ENCODE assay signal across 25 cellular contexts in the genomic region with DNA sequence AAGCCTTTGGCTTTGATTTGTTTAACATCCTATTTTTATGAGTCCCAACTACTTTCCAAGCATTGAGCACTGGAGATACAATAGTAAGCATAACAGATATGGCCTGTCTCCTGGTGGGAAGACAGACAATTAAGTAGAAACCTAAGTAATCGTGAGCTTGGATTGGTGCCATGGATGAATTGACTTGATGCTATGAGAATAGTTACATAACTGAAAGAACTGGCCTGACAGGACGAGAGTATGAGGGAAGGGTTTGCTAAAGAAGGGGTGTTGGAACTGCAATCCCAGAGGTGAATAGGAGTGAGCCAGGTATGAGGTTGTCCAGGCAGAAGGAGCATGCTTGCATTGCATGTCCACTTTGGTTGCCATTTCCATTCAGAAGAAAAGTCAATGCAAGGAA. TPM values are rescaled to one million over a fixed set of nuclear protein-coding genes. Genes with fewer than 3 reads are reported as not detected.
A peak's percentile ranks its signal among the peaks of the same experiment; 100 is the strongest.
DNase-seq lines count a peak whose midpoint lies in the region; ATAC-seq and TF ChIP-seq lines count a peak whose summit lies in the region.
"Had no signal": no experiment of that assay in that cellular context is flagged by ENCODE, and none has a peak within 500 bp of the region (broad histone marks: within the 10 kb centered on the region; RNA-seq: fewer than 3 reads in every experiment).

No MANE protein-coding gene starts in this region.

- H3K36me3 Mint-ChIP-seq in GM23338 (ENCODE audit: low read depth) (peaks cover 42% of the 10 kb centered on the region), memory B cell (peaks cover 15% of the 10 kb centered on the region)

- no TSS peak for BruUV-seq in A673 (replicated peaks; lab: Mats Ljungman, UMichigan)

- H3K36me3 ChIP-seq in A673 (ENCODE audit: insufficient read depth, low read length, poor library complexity, severe bottlenecking) = peaks cover 24% of the 10 kb centered on the region
- peaks cover 3% of the 10 kb centered on the region; the same call in 1 of the 2 replicates for H3K36me3 ChIP-seq in GM23338 (ENCODE audit: insufficient read depth)

- no peaks in the 10 kb centered on the region; the same call in 1 of the 2 replicates for H4K20me1 ChIP-seq in GM23338 (replicated peaks; ENCODE audit: insufficient read depth)

- H3K4me1 ChIP-seq in A673 (ENCODE audit: insufficient read depth, low read length, poor library complexity, severe bottlenecking) (peaks cover 54% of the 10 kb centered on the region), GM23338 (ENCODE audit: insufficient read depth) (peaks cover 17% of the 10 kb centered on the region)

- H3K9me3 ChIP-seq in A673 (ENCODE audit: low read depth, low read length, poor library complexity, severe bottlenecking) = no peaks in the 10 kb centered on the region

- POLR2A ChIA-PET in A673 (lab: Charles Lee; ENCODE audit: low non-redundant PET) = no interaction called here

- H3K9me2 ChIP-seq in GM23338 (ENCODE audit: insufficient read depth) = no peaks in the 10 kb centered on the region

- H2AFZ ChIP-seq in GM23338 = no peak overlapping the region

- CTCF ChIA-PET in A673 (lab: Charles Lee) = no interaction called here

- H3K4me3 ChIP-seq in A673 (ENCODE audit: low read depth, low read length, poor library complexity, severe bottlenecking) (no peak overlapping the region), GM23338 (no peak overlapping the region)

- H3K27ac ChIP-seq in A673 (ENCODE audit: low read depth, low read length, poor library complexity, severe bottlenecking) (no peak overlapping the region), GM23338 (ENCODE audit: low read depth) (no peak overlapping the region), VCaP (peak overlapping the region; percentile 27)
- H3K27ac ChIP-seq: HL-60 had no signal

- no peaks in the 10 kb centered on the region for H3K79me2 ChIP-seq in GM23338 (replicated peaks; ENCODE audit: insufficient read depth)

- no peak overlapping the region for H3K4me3 Mint-ChIP-seq in GM23338
- no peak overlapping the region for H3K4me3 Mint-ChIP-seq in memory B cell

- peak overlapping the region; percentile 25 for H3K27ac Mint-ChIP-seq in GM23338
- H3K27ac Mint-ChIP-seq in memory B cell = peak overlapping the region; percentile 60

- intact Hi-C loops in A673 (cut with micrococcal nuclease; ENCODE audit: unreplicated experiment) = loop anchor here (10.0 kb wide), 1 partner anchor 621 kb away; no protein-coding TSS in a partner anchor

- H3K4me1 Mint-ChIP-seq in GM23338 (peaks cover 24% of the 10 kb centered on the region), memory B cell (peaks cover 34% of the 10 kb centered on the region)

- H3K27me3 ChIP-seq in A673 (replicated peaks; ENCODE audit: insufficient read depth, low read depth, low read length, poor library complexity) (no peaks in the 10 kb centered on the region), GM23338 (ENCODE audit: insufficient read depth) (no peaks in the 10 kb centered on the region)

- no peaks in the 10 kb centered on the region for H3K9me3 Mint-ChIP-seq in GM23338
- H3K9me3 Mint-ChIP-seq in memory B cell = no peaks in the 10 kb centered on the region

- DNase-seq in A673 (ENCODE audit: low spot score) (peak; percentile 58), GM23338 (ENCODE audit: low spot score) (no peak), memory B cell (ENCODE audit: low spot score in 2 of 2) (no peak), DMS53 (lab: John Stamatoyannopoulos, UW) (no peak), NCI-H446 treated with DMSO at 0.1 percent for 48 hours (lab: John Stamatoyannopoulos, UW) (no peak), MV-4-11 (lab: John Stamatoyannopoulos, UW) (no peak), COLO668 (lab: John Stamatoyannopoulos, UW; ENCODE audit: unreplicated experiment) (no peak)
- DNase-seq: COR-L47; DMS 273 treated with DMSO at 0.1 percent for 48 hours; DND-41; GOT3; HCEC 1CT; KBM-7; NCI-H1105; NCI-H146; NCI-H2029; NCI-H2171; NCI-H345; NK-92 treated with Interleukin-12 subunit alpha and Interleukin-12 subunit beta, amount 100 ng/mL, for 24 hours; SIG-M5 had no signal

- ATAC-seq in GM23338 (no peak), memory B cell (ENCODE audit: low read depth) (no peak)
- ATAC-seq: SK-N-SH treated with all-trans-retinoic acid at 6 μM for 48 hours had no signal

- no peak overlapping the region for H3K4me2 ChIP-seq in GM23338

- TF ChIP-seq CTCF in A673 (conservative IDR thresholded peaks at IDR 0.05; ENCODE audit: low read depth, low read length) (no peak), GM23338 (conservative IDR thresholded peaks at IDR 0.05; ENCODE audit: low read depth in 2 of 2) (no peak), VCaP (conservative IDR thresholded peaks at IDR 0.05) (no peak)

- no peaks in the 10 kb centered on the region for H3F3A ChIP-seq in GM23338 (replicated peaks; ENCODE audit: low read depth)

- H3K27me3 Mint-ChIP-seq in GM23338 (ENCODE audit: insufficient read depth, low read depth, poor library complexity) (peaks cover 2% of the 10 kb centered on the region), memory B cell (no peaks in the 10 kb centered on the region)

TF ChIP-seq in GM23338, 12 proteins besides CTCF, POLR2A, EP300 and RAD21 (continues in another document):
- TF ChIP-seq CREB1 (CRISPR knock-in tag; IDR thresholded peaks at IDR 0.05; ENCODE audit: low read depth) = no peak
- TF ChIP-seq JUNB (IDR thresholded peaks at IDR 0.05; ENCODE audit: unreplicated experiment) = no peak
- TF ChIP-seq, protein P1, sequence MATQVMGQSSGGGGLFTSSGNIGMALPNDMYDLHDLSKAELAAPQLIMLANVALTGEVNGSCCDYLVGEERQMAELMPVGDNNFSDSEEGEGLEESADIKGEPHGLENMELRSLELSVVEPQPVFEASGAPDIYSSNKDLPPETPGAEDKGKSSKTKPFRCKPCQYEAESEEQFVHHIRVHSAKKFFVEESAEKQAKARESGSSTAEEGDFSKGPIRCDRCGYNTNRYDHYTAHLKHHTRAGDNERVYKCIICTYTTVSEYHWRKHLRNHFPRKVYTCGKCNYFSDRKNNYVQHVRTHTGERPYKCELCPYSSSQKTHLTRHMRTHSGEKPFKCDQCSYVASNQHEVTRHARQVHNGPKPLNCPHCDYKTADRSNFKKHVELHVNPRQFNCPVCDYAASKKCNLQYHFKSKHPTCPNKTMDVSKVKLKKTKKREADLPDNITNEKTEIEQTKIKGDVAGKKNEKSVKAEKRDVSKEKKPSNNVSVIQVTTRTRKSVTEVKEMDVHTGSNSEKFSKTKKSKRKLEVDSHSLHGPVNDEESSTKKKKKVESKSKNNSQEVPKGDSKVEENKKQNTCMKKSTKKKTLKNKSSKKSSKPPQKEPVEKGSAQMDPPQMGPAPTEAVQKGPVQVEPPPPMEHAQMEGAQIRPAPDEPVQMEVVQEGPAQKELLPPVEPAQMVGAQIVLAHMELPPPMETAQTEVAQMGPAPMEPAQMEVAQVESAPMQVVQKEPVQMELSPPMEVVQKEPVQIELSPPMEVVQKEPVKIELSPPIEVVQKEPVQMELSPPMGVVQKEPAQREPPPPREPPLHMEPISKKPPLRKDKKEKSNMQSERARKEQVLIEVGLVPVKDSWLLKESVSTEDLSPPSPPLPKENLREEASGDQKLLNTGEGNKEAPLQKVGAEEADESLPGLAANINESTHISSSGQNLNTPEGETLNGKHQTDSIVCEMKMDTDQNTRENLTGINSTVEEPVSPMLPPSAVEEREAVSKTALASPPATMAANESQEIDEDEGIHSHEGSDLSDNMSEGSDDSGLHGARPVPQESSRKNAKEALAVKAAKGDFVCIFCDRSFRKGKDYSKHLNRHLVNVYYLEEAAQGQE (IDR thresholded peaks at IDR 0.05; ENCODE audit: unreplicated experiment) = no peak
- no peak for TF ChIP-seq POLR2AphosphoS5 (IDR thresholded peaks at IDR 0.05; ENCODE audit: low read depth)
- no peak for TF ChIP-seq NANOG (IDR thresholded peaks at IDR 0.05; ENCODE audit: borderline replicate concordance)
- TF ChIP-seq STAT1 (IDR thresholded peaks at IDR 0.05; ENCODE audit: unreplicated experiment) = no peak
- no peak for TF ChIP-seq ZNF114 (CRISPR knock-in tag; IDR thresholded peaks at IDR 0.05)
- no peak for TF ChIP-seq ZNF331 (CRISPR knock-in tag; IDR thresholded peaks at IDR 0.05; ENCODE audit: low read depth)
- no peak for TF ChIP-seq EZH2 (IDR thresholded peaks at IDR 0.05; ENCODE audit: low read depth, unreplicated experiment)

RNA-seq across cellular contexts. Expression of gene GPR21, which starts 52.4 kb away (rescaled TPM):
- total RNA-seq in A673 (2021) = 0.31 TPM in 1 of 2 replicates, not detected in the other
- 0.90 and 1.9 TPM in 2 replicates for total RNA-seq in GM23338 (2014; rRNA removed; shearing (Covaris generic))
- polyA plus RNA-seq in GM23338 (2016; fragmentation: Nextera tagmentation; extraction: Ambion mirVana) = 0.24 TPM in 1 of 2 replicates, not detected in the other
- total RNA-seq: A172, HT-29 had no signal
